Comparison of ENCODE assay signal across 1 cellular context in the genomic region with DNA sequence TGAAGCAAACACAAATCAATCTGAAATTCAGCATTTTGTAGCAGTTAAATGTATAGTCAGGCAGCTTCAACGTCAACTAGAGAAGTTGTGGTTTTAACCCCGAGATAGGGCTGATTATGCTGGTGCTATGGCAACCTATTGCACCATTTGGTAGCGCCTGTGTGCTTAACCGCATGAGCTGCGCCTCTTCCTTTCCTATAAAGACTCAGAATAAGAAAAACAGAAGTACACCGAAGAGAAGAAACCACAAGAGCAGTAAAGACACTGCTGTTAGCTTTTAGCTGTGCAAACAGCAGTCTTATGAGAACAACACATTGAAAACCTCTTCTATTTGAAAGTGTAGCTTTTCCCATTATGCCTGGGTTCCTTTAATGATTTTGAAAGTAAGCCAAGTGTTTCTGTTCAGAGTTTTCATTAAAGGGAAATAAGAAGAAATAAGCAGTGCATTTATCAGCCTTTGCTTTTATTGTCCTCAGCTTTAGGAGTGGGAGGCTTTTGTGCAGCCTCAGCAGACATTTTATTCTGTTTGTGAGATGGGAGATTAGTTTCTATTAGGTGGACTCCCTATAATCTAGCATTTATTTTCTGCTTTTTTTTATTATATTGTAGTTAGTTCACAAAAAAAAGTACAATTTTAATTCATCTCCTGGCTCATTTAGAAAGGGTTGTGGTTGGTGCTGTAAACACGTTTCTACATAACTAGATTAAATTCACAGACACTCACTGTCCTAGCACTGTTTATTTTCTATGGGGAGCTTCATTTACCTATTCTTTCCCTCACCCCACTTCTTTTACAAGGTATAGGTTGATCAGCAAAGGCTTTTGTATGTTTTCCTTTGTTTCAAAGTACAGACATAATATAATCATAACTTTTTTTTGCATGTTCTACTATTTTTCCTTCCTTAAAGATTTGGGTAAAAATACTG.
TF ChIP-seq lines count a peak whose summit lies in the region.

No MANE protein-coding gene starts in this region.

TF ChIP-seq in K562, 482 proteins besides CTCF, POLR2A, EP300 and RAD21 (continued from another document and continues in another):
- TF ChIP-seq E4F1 (CRISPR knock-in tag; IDR thresholded peaks at IDR 0.05; ENCODE audit: borderline replicate concordance) (no peak), POLR3A (IDR thresholded peaks at IDR 0.05; ENCODE audit: borderline replicate concordance, extremely low read depth, insufficient read depth, insufficient read length) (no peak), HDAC6 (IDR thresholded peaks at IDR 0.05; ENCODE audit: low read depth, low read length) (no peak), RBBP5 (IDR thresholded peaks at IDR 0.05; ENCODE audit: borderline replicate concordance, insufficient read depth, low read length, poor library complexity, severe bottlenecking) (peak; percentile 40), RCOR1 (IDR thresholded peaks at IDR 0.05; ENCODE audit: borderline replicate concordance in 1 of 2, low read depth in 2 of 2, low read length in 2 of 2) (no peak; a peak in 1 of 4 replicates), NBN (IDR thresholded peaks at IDR 0.05; ENCODE audit: low read depth) (0 out of 2 replicates have a peak, but pooled peaks have one; percentile 18), MCM2 (IDR thresholded peaks at IDR 0.05; ENCODE audit: low read depth) (no peak), MAFF (IDR thresholded peaks at IDR 0.05; ENCODE audit: low read length) (no peak), HINFP (tag; conservative IDR thresholded peaks at IDR 0.05; ENCODE audit: low read depth) (no peak), ARHGAP35 (IDR thresholded peaks at IDR 0.05; ENCODE audit: partially characterized antibody) (no peak), SOX6 (IDR thresholded peaks at IDR 0.05) (peak; percentile 45; the same call in 1 of the 2 replicates), ZNF133 (CRISPR knock-in tag; IDR thresholded peaks at IDR 0.05) (no peak), ZNF431 (CRISPR knock-in tag; IDR thresholded peaks at IDR 0.05) (0 out of 2 replicates have a peak, but pooled peaks have one; percentile 36), SNRNP70 (optimal IDR thresholded peaks at IDR 0.05; ENCODE audit: low read depth, low read length) (no peak), ZMIZ1 (IDR thresholded peaks at IDR 0.05; ENCODE audit: low read depth in 2 of 2, low read length in 2 of 2) (no peak), ZC3H8 (IDR thresholded peaks at IDR 0.05) (no peak), CHD1 (IDR thresholded peaks at IDR 0.05; ENCODE audit: low read length) (no peak), BDP1 (IDR thresholded peaks at IDR 0.05; ENCODE audit: insufficient read depth, insufficient read length) (no peak), ZNF584 (CRISPR knock-in tag; IDR thresholded peaks at IDR 0.05; ENCODE audit: low read depth) (no peak), ZNF699 (CRISPR knock-in tag; IDR thresholded peaks at IDR 0.05; ENCODE audit: insufficient replicate concordance) (no peak), RUNX1 (IDR thresholded peaks at IDR 0.05; ENCODE audit: low read depth) (no peak), ZNF217 (CRISPR knock-in tag; IDR thresholded peaks at IDR 0.05) (no peak), GTF2F1 (IDR thresholded peaks at IDR 0.05; ENCODE audit: low read depth, low read length) (no peak), DPF2 (IDR thresholded peaks at IDR 0.05) (peak; percentile 70), NFE2L1 (tag; IDR thresholded peaks at IDR 0.05; ENCODE audit: borderline replicate concordance, low read depth) (no peak), ZNF165 (CRISPR knock-in tag; IDR thresholded peaks at IDR 0.05; ENCODE audit: borderline replicate concordance) (no peak), ESRRB (CRISPR knock-in tag; IDR thresholded peaks at IDR 0.05; ENCODE audit: borderline replicate concordance) (no peak), MIER1 (IDR thresholded peaks at IDR 0.05; ENCODE audit: low read depth) (no peak), TCF3 (CRISPR knock-in tag; IDR thresholded peaks at IDR 0.05) (no peak), ELF2 (CRISPR knock-in tag; IDR thresholded peaks at IDR 0.05) (no peak), U2AF2 (optimal IDR thresholded peaks at IDR 0.05; ENCODE audit: low read depth, low read length) (no peak), ZNF695 (CRISPR knock-in tag; IDR thresholded peaks at IDR 0.05) (peak; percentile 49; the same call in 1 of the 2 replicates), BRD9 (IDR thresholded peaks at IDR 0.05; ENCODE audit: low read depth, partially characterized antibody) (peak; percentile 55), TCF7L2 (IDR thresholded peaks at IDR 0.05; ENCODE audit: low read depth, low read length) (no peak), YY1 (IDR thresholded peaks at IDR 0.05; ENCODE audit: borderline replicate concordance in 1 of 3, control insufficient read depth in 1 of 3, extremely low read depth in 1 of 3, insufficient read depth in 3 of 3, insufficient read length in 1 of 3, insufficient replicate concordance in 2 of 3, low read depth in 1 of 3, low read length in 2 of 3) (peak in 1 of 3 experiments; percentile 17), ZNF668 (CRISPR knock-in tag; IDR thresholded peaks at IDR 0.05) (no peak; the same call in 1 of the 2 replicates), TFAP4 (CRISPR knock-in tag; IDR thresholded peaks at IDR 0.05; ENCODE audit: borderline replicate concordance) (no peak; the same call in 1 of the 2 replicates), ZFP91 (CRISPR knock-in tag; IDR thresholded peaks at IDR 0.05) (no peak), SRSF7 (optimal IDR thresholded peaks at IDR 0.05; ENCODE audit: low read depth, low read length) (no peak)
- TF ChIP-seq, protein P1, sequence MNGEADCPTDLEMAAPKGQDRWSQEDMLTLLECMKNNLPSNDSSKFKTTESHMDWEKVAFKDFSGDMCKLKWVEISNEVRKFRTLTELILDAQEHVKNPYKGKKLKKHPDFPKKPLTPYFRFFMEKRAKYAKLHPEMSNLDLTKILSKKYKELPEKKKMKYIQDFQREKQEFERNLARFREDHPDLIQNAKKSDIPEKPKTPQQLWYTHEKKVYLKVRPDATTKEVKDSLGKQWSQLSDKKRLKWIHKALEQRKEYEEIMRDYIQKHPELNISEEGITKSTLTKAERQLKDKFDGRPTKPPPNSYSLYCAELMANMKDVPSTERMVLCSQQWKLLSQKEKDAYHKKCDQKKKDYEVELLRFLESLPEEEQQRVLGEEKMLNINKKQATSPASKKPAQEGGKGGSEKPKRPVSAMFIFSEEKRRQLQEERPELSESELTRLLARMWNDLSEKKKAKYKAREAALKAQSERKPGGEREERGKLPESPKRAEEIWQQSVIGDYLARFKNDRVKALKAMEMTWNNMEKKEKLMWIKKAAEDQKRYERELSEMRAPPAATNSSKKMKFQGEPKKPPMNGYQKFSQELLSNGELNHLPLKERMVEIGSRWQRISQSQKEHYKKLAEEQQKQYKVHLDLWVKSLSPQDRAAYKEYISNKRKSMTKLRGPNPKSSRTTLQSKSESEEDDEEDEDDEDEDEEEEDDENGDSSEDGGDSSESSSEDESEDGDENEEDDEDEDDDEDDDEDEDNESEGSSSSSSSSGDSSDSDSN (IDR thresholded peaks at IDR 0.05; ENCODE audit: borderline replicate concordance in 1 of 2, low read depth in 2 of 2, low read length in 2 of 2), result no peak
- TF ChIP-seq, protein P2, sequence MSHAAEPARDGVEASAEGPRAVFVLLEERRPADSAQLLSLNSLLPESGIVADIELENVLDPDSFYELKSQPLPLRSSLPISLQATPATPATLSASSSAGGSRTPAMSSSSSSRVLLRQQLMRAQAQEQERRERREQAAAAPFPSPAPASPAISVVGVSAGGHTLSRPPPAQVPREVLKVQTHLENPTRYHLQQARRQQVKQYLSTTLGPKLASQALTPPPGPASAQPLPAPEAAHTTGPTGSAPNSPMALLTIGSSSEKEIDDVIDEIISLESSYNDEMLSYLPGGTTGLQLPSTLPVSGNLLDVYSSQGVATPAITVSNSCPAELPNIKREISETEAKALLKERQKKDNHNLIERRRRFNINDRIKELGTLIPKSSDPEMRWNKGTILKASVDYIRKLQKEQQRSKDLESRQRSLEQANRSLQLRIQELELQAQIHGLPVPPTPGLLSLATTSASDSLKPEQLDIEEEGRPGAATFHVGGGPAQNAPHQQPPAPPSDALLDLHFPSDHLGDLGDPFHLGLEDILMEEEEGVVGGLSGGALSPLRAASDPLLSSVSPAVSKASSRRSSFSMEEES (CRISPR knock-in tag; IDR thresholded peaks at IDR 0.05), result no peak
